Comparison of ENCODE assay signal across 8 cellular contexts in the genomic region with DNA sequence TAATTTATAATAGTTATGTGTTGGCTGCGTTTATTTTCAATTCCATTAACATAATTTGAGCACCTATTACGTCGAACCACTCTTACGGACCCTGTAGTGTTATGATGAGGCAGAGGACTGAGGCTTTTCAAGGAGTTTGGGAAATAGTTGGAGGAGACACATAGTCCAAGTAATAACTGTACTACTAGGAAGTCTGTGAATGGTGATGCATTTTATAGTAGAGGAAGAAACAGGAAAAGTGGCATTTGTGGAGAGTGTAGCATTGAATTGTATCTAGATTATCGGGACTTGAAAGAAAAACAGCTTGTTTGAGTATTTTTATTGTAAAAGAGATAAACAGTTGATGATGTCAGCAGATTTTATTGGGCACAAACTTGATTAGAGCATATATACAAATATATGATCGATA. TPM values are rescaled to one million over a fixed set of nuclear protein-coding genes. Genes with fewer than 3 reads are reported as not detected.
DNase-seq lines count a peak whose midpoint lies in the region; ATAC-seq and TF ChIP-seq lines count a peak whose summit lies in the region.

No MANE protein-coding gene starts in this region.

- peaks cover 9% of the 10 kb centered on the region for H3K36me3 Mint-ChIP-seq in T-helper 1 cell treated with Interleukin-12 subunit alpha and Interleukin-12 subunit beta and Interleukin-4 antibody, amounts not matched to agents 30 μg/mL and 1 μg/mL, for 36 hours (ENCODE audit: low read depth)

- peaks cover 61% of the 10 kb centered on the region for H3K79me2 ChIP-seq in hepatocyte

- H4K20me1 ChIP-seq in hepatocyte (ENCODE audit: insufficient read depth, poor library complexity, severe bottlenecking): peaks cover 26% of the 10 kb centered on the region

- peaks cover 58% of the 10 kb centered on the region for H3K4me1 Mint-ChIP-seq in T-helper 1 cell treated with Interleukin-12 subunit alpha and Interleukin-12 subunit beta and Interleukin-4 antibody, amounts not matched to agents 30 μg/mL and 1 μg/mL, for 36 hours (ENCODE audit: low read depth)

- H3K27me3 Mint-ChIP-seq in T-helper 1 cell treated with Interleukin-12 subunit alpha and Interleukin-12 subunit beta and Interleukin-4 antibody, amounts not matched to agents 30 μg/mL and 1 μg/mL, for 36 hours (ENCODE audit: low read depth): no peaks in the 10 kb centered on the region

- H2AFZ ChIP-seq in hepatocyte: peak overlapping the region; percentile 78

- ATAC-seq in HG02642 (IDR thresholded peaks at IDR 0.05; ENCODE audit: poor library complexity, unreplicated experiment) (no peak), GM21360 (IDR thresholded peaks at IDR 0.05; ENCODE audit: unreplicated experiment) (no peak)

- peak overlapping the region; percentile 72 for H3K27ac Mint-ChIP-seq in T-helper 1 cell treated with Interleukin-12 subunit alpha and Interleukin-12 subunit beta and Interleukin-4 antibody, amounts not matched to agents 30 μg/mL and 1 μg/mL, for 36 hours

- no peaks in the 10 kb centered on the region for H3K9me3 Mint-ChIP-seq in T-helper 1 cell treated with Interleukin-12 subunit alpha and Interleukin-12 subunit beta and Interleukin-4 antibody, amounts not matched to agents 30 μg/mL and 1 μg/mL, for 36 hours

- TF ChIP-seq EP300 in suprapubic skin (IDR thresholded peaks at IDR 0.05): no peak

- peak overlapping the region; percentile 90 for H3K27ac ChIP-seq in WERI-Rb-1
- H3K27ac ChIP-seq in hepatocyte: peak overlapping the region; percentile 93
- peak overlapping the region; percentile 95 for H3K27ac ChIP-seq in suprapubic skin

- DNase-seq in T-helper 1 cell (no peak), WERI-Rb-1 (no peak), hepatocyte (ENCODE audit: low spot score) (no peak), suprapubic skin (ENCODE audit: low spot score in 2 of 2) (no peak), NCI-H510A treated with DMSO at 0.1 percent for 48 hours (lab: John Stamatoyannopoulos, UW) (no peak)

- H3K4me3 Mint-ChIP-seq in T-helper 1 cell treated with Interleukin-12 subunit alpha and Interleukin-12 subunit beta and Interleukin-4 antibody, amounts not matched to agents 30 μg/mL and 1 μg/mL, for 36 hours: peak overlapping the region; percentile 89

- peak overlapping the region; percentile 82 for H3K4me2 ChIP-seq in hepatocyte

- H3K9me3 ChIP-seq in WERI-Rb-1 (ENCODE audit: severe bottlenecking) (no peaks in the 10 kb centered on the region), hepatocyte (ENCODE audit: low read depth) (no peaks in the 10 kb centered on the region), suprapubic skin (no peaks in the 10 kb centered on the region)

- H3K27me3 ChIP-seq in WERI-Rb-1 (ENCODE audit: insufficient read depth, low read depth, severe bottlenecking) (no peaks in the 10 kb centered on the region), hepatocyte (no peaks in the 10 kb centered on the region), suprapubic skin (no peaks in the 10 kb centered on the region)

- no peak for TF ChIP-seq POLR2A in suprapubic skin (IDR thresholded peaks at IDR 0.05)

- TF ChIP-seq CTCF in WERI-Rb-1 (IDR thresholded peaks at IDR 0.05; ENCODE audit: low read depth, low read length): no peak
- no peak for TF ChIP-seq CTCF in hepatocyte (IDR thresholded peaks at IDR 0.05; ENCODE audit: poor library complexity)
- TF ChIP-seq CTCF in suprapubic skin (IDR thresholded peaks at IDR 0.05): no peak

- no peaks in the 10 kb centered on the region for H3K9me2 ChIP-seq in hepatocyte (replicated peaks; ENCODE audit: insufficient read depth)

- 18% methylated on average over 6 of the region's 6 CpGs for WGBS in hepatocyte (ENCODE audit: low lambda C conversion rate, missing lambda C conversion rate)
- 7% methylated on average over 6 of the region's 6 CpGs for WGBS in suprapubic skin

- H3K36me3 ChIP-seq in WERI-Rb-1 (no peaks in the 10 kb centered on the region; the same call in 1 of the 2 replicates), hepatocyte (replicated peaks; ENCODE audit: insufficient read depth, low read depth) (no peaks in the 10 kb centered on the region), suprapubic skin (no peaks in the 10 kb centered on the region)

- H3K4me3 ChIP-seq in WERI-Rb-1 (ENCODE audit: low read depth, low read length): peak overlapping the region; percentile 94
- H3K4me3 ChIP-seq in hepatocyte: peak overlapping the region; percentile 96
- H3K4me3 ChIP-seq in suprapubic skin: peak overlapping the region; percentile 84

- H3K4me1 ChIP-seq in hepatocyte (ENCODE audit: insufficient read depth) (peaks cover 34% of the 10 kb centered on the region), suprapubic skin (peaks cover 78% of the 10 kb centered on the region)

RNA-seq across cellular contexts. Expression of gene NFATC3, which starts 1.7 kb away (rescaled TPM):
- total RNA-seq in hepatocyte (33.3 and 35.9 TPM in 2 replicates), suprapubic skin (10 to 100 TPM; 32.7 to 58.1 (median 36.9) TPM)
- 13.1 and 15.1 TPM in 2 replicates for polyA plus RNA-seq in hepatocyte
